In genomic region chr17:8015957-8016631, GRCh38 we compare ENCODE assay signal across 9 cellular contexts. TPM values are rescaled to one million over a fixed set of nuclear protein-coding genes. Genes with fewer than 3 reads are reported as not detected.
DNase-seq lines count a peak whose midpoint lies in the region; ATAC-seq lines count a peak whose summit lies in the region.
"Had no signal": no experiment of that assay in that cellular context is flagged by ENCODE, and none has a peak within 500 bp of the region (broad histone marks: within the 10 kb centered on the region; RNA-seq: fewer than 3 reads in every experiment).

No MANE protein-coding gene starts in this region.

- H3K36me3 Mint-ChIP-seq in activated naive CD4-positive, alpha-beta T cell treated with anti-CD3 and anti-CD28 coated beads, Interleukin-2, amount 10 ng/mL, durations not matched to agents 7 days and 5 days, result no peaks in the 10 kb centered on the region

- peak overlapping the region; percentile 62 for H3K4me3 Mint-ChIP-seq in activated naive CD4-positive, alpha-beta T cell treated with anti-CD3 and anti-CD28 coated beads, Interleukin-2, amount 10 ng/mL, durations not matched to agents 7 days and 5 days

- no peak overlapping the region for H3K27ac Mint-ChIP-seq in activated naive CD4-positive, alpha-beta T cell treated with anti-CD3 and anti-CD28 coated beads, Interleukin-2, amount 10 ng/mL, durations not matched to agents 7 days and 5 days

- H3K9me3 Mint-ChIP-seq in activated naive CD4-positive, alpha-beta T cell treated with anti-CD3 and anti-CD28 coated beads, Interleukin-2, amount 10 ng/mL, durations not matched to agents 7 days and 5 days, result no peaks in the 10 kb centered on the region

- peak overlapping the region; percentile 63 for H3K4me2 ChIP-seq in skeletal muscle satellite cell (ENCODE audit: low read length)

- H3K27me3 ChIP-seq in HUES6 (ENCODE audit: control insufficient read depth, insufficient read depth, low read length) (peaks cover 40% of the 10 kb centered on the region), skeletal muscle satellite cell (ENCODE audit: control insufficient read depth, insufficient read depth, low read length) (peaks cover 44% of the 10 kb centered on the region)

- H3K4me1 ChIP-seq in HUES6 (ENCODE audit: control insufficient read depth, insufficient read depth, low read length) (peaks cover 10% of the 10 kb centered on the region), skeletal muscle satellite cell (ENCODE audit: control insufficient read depth, insufficient read depth, low read length) (peaks cover 26% of the 10 kb centered on the region)

- CTCF ChIA-PET in activated naive CD4-positive, alpha-beta T cell treated with anti-CD3 and anti-CD28 coated beads, Interleukin-2, amount 10 ng/mL, durations not matched to agents 7 days and 5 days (lab: Charles Lee), result interaction anchor here (0.6 to 4.2 kb wide), 7 partner anchors 11 to 85 kb away, joined by 3 to 27 read pairs (median 5); partner anchors contain the start of gene GUCY2D

- H3K36me3 ChIP-seq in HUES6 (ENCODE audit: control insufficient read depth, insufficient read depth, low read length) (no peaks in the 10 kb centered on the region), skeletal muscle satellite cell (ENCODE audit: insufficient read depth, low read length) (no peaks in the 10 kb centered on the region)

- peaks cover 90% of the 10 kb centered on the region for H3K27me3 Mint-ChIP-seq in activated naive CD4-positive, alpha-beta T cell treated with anti-CD3 and anti-CD28 coated beads, Interleukin-2, amount 10 ng/mL, durations not matched to agents 7 days and 5 days

- H3K9me3 ChIP-seq in HUES6 (ENCODE audit: control insufficient read depth, insufficient read depth, low read depth, low read length), result no peaks in the 10 kb centered on the region
- H3K9me3 ChIP-seq in skeletal muscle satellite cell (replicated peaks; ENCODE audit: low read length), result no peaks in the 10 kb centered on the region

- no peak overlapping the region for H3K27ac ChIP-seq in HUES6 (ENCODE audit: low read depth, low read length)

- H3K4me1 Mint-ChIP-seq in activated naive CD4-positive, alpha-beta T cell treated with anti-CD3 and anti-CD28 coated beads, Interleukin-2, amount 10 ng/mL, durations not matched to agents 7 days and 5 days, result peaks cover 8% of the 10 kb centered on the region

- no peak for ATAC-seq in GM21381 (IDR thresholded peaks at IDR 0.05; ENCODE audit: unreplicated experiment)

- peak; percentile 46 for DNase-seq in activated naive CD4-positive, alpha-beta T cell treated with anti-CD3 and anti-CD28 coated beads, Interleukin-2, amount 10 ng/mL, durations not matched to agents 7 days and 5 days
- DNase-seq in kidney tubule cell (ENCODE audit: low spot score), result no peak
- DNase-seq in dedifferentiated amniotic fluid mesenchymal stem cell (ENCODE audit: extremely low spot score), result no peak
- DNase-seq in HUDEP-2 (lab: John Stamatoyannopoulos, UW; ENCODE audit: unreplicated experiment in 76 of 76), result no peak

- H3K9ac ChIP-seq in HUES6 (ENCODE audit: low read length), result peak overlapping the region; percentile 18
- H3K9ac ChIP-seq in skeletal muscle satellite cell (ENCODE audit: low read depth, low read length), result no peak overlapping the region

- H3K4me3 ChIP-seq in HUES6 (ENCODE audit: low read depth, low read length), result peak overlapping the region; percentile 66
- H3K4me3 ChIP-seq in iPS-11a (ENCODE audit: low read depth, low read length), result peak overlapping the region; percentile 63
- H3K4me3 ChIP-seq in skeletal muscle satellite cell (ENCODE audit: low read length), result peak overlapping the region; percentile 58

RNA-seq across cellular contexts. Expression of gene GUCY2D, which starts 13.7 kb away (rescaled TPM):
- not detected in 2 replicates for total RNA-seq in skeletal muscle satellite cell (2012; rRNA removed)
- total RNA-seq: M059J had no signal

RNA-seq across cellular contexts. Expression of gene ALOX15B, which starts 22.8 kb away (rescaled TPM):
- total RNA-seq in skeletal muscle satellite cell (2012; rRNA removed), result 0.76 and 2.6 TPM in 2 replicates
- total RNA-seq: M059J had no signal
